8 cellular contexts compared by ENCODE assay signal in genomic region chr10:102596506-102596971, GRCh38. TPM values are rescaled to one million over a fixed set of nuclear protein-coding genes. Genes with fewer than 3 reads are reported as not detected.
DNase-seq lines count a peak whose midpoint lies in the region; ATAC-seq and TF ChIP-seq lines count a peak whose summit lies in the region.

No MANE protein-coding gene starts in this region.

- no peaks in the 10 kb centered on the region for H4K20me1 ChIP-seq in Karpas-422 (ENCODE audit: insufficient read depth, low read depth, low read length)

- intact Hi-C loops in mucosa of descending colon (cut with DNase I, micrococcal nuclease): no loop called here

- TF ChIP-seq CTCF in mucosa of descending colon (IDR thresholded peaks at IDR 0.05): peak; percentile 84

- H3K9me2 ChIP-seq in Karpas-422 (replicated peaks; ENCODE audit: insufficient read depth, low read length): no peaks in the 10 kb centered on the region

- no peaks in the 10 kb centered on the region for H3K9me3 Mint-ChIP-seq in activated CD8-positive, alpha-beta memory T cell treated with anti-CD3 and anti-CD28 coated beads, Interleukin-2, amount 10 ng/mL, durations not matched to agents 7 days and 5 days (ENCODE audit: low read depth)

- peak; percentile 49 for ATAC-seq in activated CD8-positive, alpha-beta memory T cell treated with anti-CD3 and anti-CD28 coated beads, Interleukin-2, amount 10 ng/mL, durations not matched to agents 7 days and 5 days
- peak; percentile 91 for ATAC-seq in mucosa of descending colon
- ATAC-seq in HG03460 (IDR thresholded peaks at IDR 0.05; ENCODE audit: unreplicated experiment): no peak
- no peak for ATAC-seq in GM19324 (IDR thresholded peaks at IDR 0.05; ENCODE audit: low FRiP score, unreplicated experiment)

- H3K9ac ChIP-seq in Karpas-422 (ENCODE audit: low read length): no peak overlapping the region

- no peak overlapping the region for H3K4me3 Mint-ChIP-seq in activated CD8-positive, alpha-beta memory T cell treated with anti-CD3 and anti-CD28 coated beads, Interleukin-2, amount 10 ng/mL, durations not matched to agents 7 days and 5 days

- 0 out of 2 replicates have a peak, but pooled peaks cover 5% of the 10 kb centered on the region for H3K36me3 ChIP-seq in Karpas-422 (ENCODE audit: insufficient read depth, low read length)
- H3K36me3 ChIP-seq in mucosa of descending colon (ENCODE audit: low read depth): peaks cover 3% of the 10 kb centered on the region

- H3K4me1 ChIP-seq in Karpas-422 (ENCODE audit: low read length) (no peaks in the 10 kb centered on the region), mucosa of descending colon (ENCODE audit: low read depth) (peaks cover 4% of the 10 kb centered on the region)

- no peaks in the 10 kb centered on the region for H3K4me1 Mint-ChIP-seq in activated CD8-positive, alpha-beta memory T cell treated with anti-CD3 and anti-CD28 coated beads, Interleukin-2, amount 10 ng/mL, durations not matched to agents 7 days and 5 days

- no peaks in the 10 kb centered on the region for H3K27me3 ChIP-seq in Karpas-422 (ENCODE audit: low read length)

- no peak overlapping the region for H2AFZ ChIP-seq in Karpas-422 (ENCODE audit: low read length)

- no peaks in the 10 kb centered on the region for H3K79me2 ChIP-seq in Karpas-422 (ENCODE audit: low read length)

- H3K36me3 Mint-ChIP-seq in activated CD8-positive, alpha-beta memory T cell treated with anti-CD3 and anti-CD28 coated beads, Interleukin-2, amount 10 ng/mL, durations not matched to agents 7 days and 5 days: no peaks in the 10 kb centered on the region

- H3K27ac Mint-ChIP-seq in activated CD8-positive, alpha-beta memory T cell treated with anti-CD3 and anti-CD28 coated beads, Interleukin-2, amount 10 ng/mL, durations not matched to agents 7 days and 5 days: no peak overlapping the region

- H3K4me2 ChIP-seq in Karpas-422 (ENCODE audit: low read depth, low read length, poor library complexity, severe bottlenecking): no peak overlapping the region

- in situ Hi-C loops in SK-MEL-5 (cut with HindIII; ENCODE audit: low pct_unique_long_range_greater_than_20kb, low sequenced_read_pairs): no loop called here

- H3K27me3 Mint-ChIP-seq in activated CD8-positive, alpha-beta memory T cell treated with anti-CD3 and anti-CD28 coated beads, Interleukin-2, amount 10 ng/mL, durations not matched to agents 7 days and 5 days: no peaks in the 10 kb centered on the region

- H3K9me3 ChIP-seq in Karpas-422 (ENCODE audit: low read length): no peaks in the 10 kb centered on the region
- no peaks in the 10 kb centered on the region for H3K9me3 ChIP-seq in mucosa of descending colon

- no peak overlapping the region for H3K4me3 ChIP-seq in Karpas-422 (ENCODE audit: low read length)
- H3K4me3 ChIP-seq in mucosa of descending colon: no peak overlapping the region

- H3K27ac ChIP-seq in Karpas-422 (ENCODE audit: low read length): no peak overlapping the region

- CTCF ChIA-PET in activated CD8-positive, alpha-beta memory T cell treated with anti-CD3 and anti-CD28 coated beads, Interleukin-2, amount 10 ng/mL, durations not matched to agents 7 days and 5 days (lab: Charles Lee): interaction anchor here (0.6 to 1.9 kb wide), 15 partner anchors 11 to 268 kb away, joined by 3 to 18 read pairs (median 4); no protein-coding TSS in a partner anchor

- DNase-seq in activated CD8-positive, alpha-beta memory T cell treated with anti-CD3 and anti-CD28 coated beads, Interleukin-2, amount 10 ng/mL, durations not matched to agents 7 days and 5 days: peak; percentile 57
- no peak for DNase-seq in activated CD8-positive, alpha-beta memory T cell treated with anti-CD3 and anti-CD28 coated beads, Interleukin-2, amount 50 U/mL, for 4 hours
- DNase-seq in Karpas-422 (peak; percentile 74), SK-MEL-5 (ENCODE audit: low read depth, low spot score) (peak; percentile 67), epidermal melanocyte (ENCODE audit: insufficient read length, low spot score) (peak; percentile 36), mucosa of descending colon (peak in 2 of 3 donors; percentile 55 to 74)

RNA-seq across cellular contexts. Expression of gene TRIM8, which starts 47.7 kb away (rescaled TPM):
- 10 to 100 TPM; 58.7 to 86.9 TPM for total RNA-seq in activated CD8-positive, alpha-beta memory T cell treated with anti-CD3 and anti-CD28 coated beads, Interleukin-2, amount 10 ng/mL, durations not matched to agents 7 days and 5 days
- 94.4 and 111 TPM in 2 replicates for total RNA-seq in Karpas-422 (2014; rRNA removed; shearing (Covaris generic); ENCODE audit: low replicate concordance)
- total RNA-seq in SK-MEL-5 (2014; rRNA removed; shearing (Covaris generic)): 11.7 and 21.6 TPM in 2 replicates
- 40.8 and 42.8 TPM in 2 replicates for polyA plus RNA-seq in SK-MEL-5 (2015; cell fraction: cytosol; rRNA removed)
- polyA plus RNA-seq in SK-MEL-5 (2015; cell fraction: nucleus; rRNA removed): 13.8 and 15.5 TPM in 2 replicates
- total RNA-seq in mucosa of descending colon: 10 to 100 TPM; 65.5 to 89.9 (median 71.3) TPM

Comparison
In these comparisons a context has a peak if more than half of its experiments do, and no peak if none do; other contexts are left out.
1. ATAC-seq: peak in activated CD8-positive, alpha-beta memory T cell treated with anti-CD3 and anti-CD28 coated beads, Interleukin-2, amount 10 ng/mL, durations not matched to agents 7 days and 5 days (single experiment) and mucosa of descending colon (single experiment); none in HG03460 (single experiment) and GM19324 (single experiment).